Comparison of ENCODE assay signal across 10 cellular contexts in genomic region chr2:20575935-20576597, GRCh38.
DNase-seq lines count a peak whose midpoint lies in the region; ATAC-seq and TF ChIP-seq lines count a peak whose summit lies in the region.
"Had no signal": no experiment of that assay in that cellular context is flagged by ENCODE, and none has a peak within 500 bp of the region (broad histone marks: within the 10 kb centered on the region; RNA-seq: fewer than 3 reads in every experiment).

No MANE protein-coding gene starts in this region.

- no peak for DNase-seq in activated T-cell treated with anti-CD3 and anti-CD28 coated beads, Interleukin-2, amount 50 U/mL, for 4 hours
- no peak for DNase-seq in activated T-cell treated with anti-CD3 and anti-CD28 coated beads, Interleukin-2, amount 50 U/mL, for 1 hour
- no peak for DNase-seq in Peyer's patch
- DNase-seq in endothelial cell (ENCODE audit: low spot score), result no peak
- DNase-seq in spleen, result no peak
- DNase-seq in NCI-H2107 treated with DMSO at 0.1 percent for 48 hours (lab: John Stamatoyannopoulos, UW; ENCODE audit: unreplicated experiment), result no peak
- no peak for DNase-seq in NCI-H1417 treated with DMSO at 0.1 percent for 48 hours (lab: John Stamatoyannopoulos, UW)
- no peak for DNase-seq in SJCRH30
- DNase-seq: EL had no signal

- intact Hi-C loops in spleen (cut with DNase I; ENCODE audit: low total_unique reads), result no loop called here

- TF ChIP-seq POLR2A in Peyer's patch (IDR thresholded peaks at IDR 0.05) (no peak), spleen (IDR thresholded peaks at IDR 0.05) (no peak)

- H3K4me3 ChIP-seq in Peyer's patch, result peak overlapping the region in 1 of 4 donors; percentile 7
- H3K4me3 ChIP-seq in spleen, result peak overlapping the region in 1 of 8 donors; percentile 51
- no peak overlapping the region for H3K4me3 ChIP-seq in SJCRH30
- H3K4me3 ChIP-seq: skin epidermis had no signal

- 87 to 93% (median 90%) methylated on average over 9 of the region's 9 CpGs for WGBS in spleen, 5 donors

- H3K36me3 ChIP-seq in Peyer's patch (no peaks in the 10 kb centered on the region), spleen (no peaks in the 10 kb centered on the region), SJCRH30 (no peaks in the 10 kb centered on the region)

- H3K9me3 Mint-ChIP-seq in activated T-cell treated with anti-CD3 and anti-CD28 coated beads, Interleukin-2, amount 50 U/mL, for 4 hours, result no peaks in the 10 kb centered on the region
- H3K9me3 Mint-ChIP-seq in endothelial cell (ENCODE audit: unreplicated experiment), result no peaks in the 10 kb centered on the region

- H3K9me3 ChIP-seq in Peyer's patch (no peaks in the 10 kb centered on the region), spleen (peaks cover 0 to 2% (median 0%) of the 10 kb centered on the region in 8 donors), SJCRH30 (replicated peaks) (no peaks in the 10 kb centered on the region)

- TF ChIP-seq CTCF in Peyer's patch (IDR thresholded peaks at IDR 0.05), result no peak
- TF ChIP-seq CTCF in endothelial cell (IDR thresholded peaks at IDR 0.05; ENCODE audit: unreplicated experiment), result no peak
- TF ChIP-seq CTCF in spleen (IDR thresholded peaks at IDR 0.05 in 8 of 11, conservative IDR thresholded peaks at IDR 0.05 in 3 of 11), result no peak

- H3K4me1 Mint-ChIP-seq in activated T-cell treated with anti-CD3 and anti-CD28 coated beads, Interleukin-2, amount 50 U/mL, for 4 hours (ENCODE audit: low read depth), result peaks cover 15% of the 10 kb centered on the region
- peaks cover 72% of the 10 kb centered on the region for H3K4me1 Mint-ChIP-seq in endothelial cell (ENCODE audit: unreplicated experiment)

- peak overlapping the region; percentile 58 for H3K27ac Mint-ChIP-seq in endothelial cell (ENCODE audit: unreplicated experiment)

- H3K36me3 Mint-ChIP-seq in activated T-cell treated with anti-CD3 and anti-CD28 coated beads, Interleukin-2, amount 50 U/mL, for 4 hours (ENCODE audit: insufficient read depth), result no peaks in the 10 kb centered on the region
- H3K36me3 Mint-ChIP-seq in endothelial cell (ENCODE audit: low read depth, unreplicated experiment), result no peaks in the 10 kb centered on the region

- peak overlapping the region; percentile 71 for H3K4me3 Mint-ChIP-seq in activated T-cell treated with anti-CD3 and anti-CD28 coated beads, Interleukin-2, amount 50 U/mL, for 4 hours
- H3K4me3 Mint-ChIP-seq in endothelial cell (ENCODE audit: unreplicated experiment), result no peak overlapping the region

- H3K4me1 ChIP-seq in Peyer's patch (peaks cover 0 to 29% (median 10%) of the 10 kb centered on the region in 4 donors), spleen (peaks cover 21 to 62% (median 43%) of the 10 kb centered on the region in 6 donors), SJCRH30 (peaks cover 60% of the 10 kb centered on the region)

- ATAC-seq in activated T-cell treated with anti-CD3 and anti-CD28 coated beads, Interleukin-2, amount 50 U/mL, for 4 hours, result peak in 1 of 2 donors; percentile 11

- H3K27ac ChIP-seq in Peyer's patch, result peak overlapping the region; percentile 14 to 47 (median 33)
- H3K27ac ChIP-seq in spleen, result peak overlapping the region; percentile 21 to 80 (median 57)
- no peak overlapping the region for H3K27ac ChIP-seq in SJCRH30

- no peaks in the 10 kb centered on the region for H3K27me3 Mint-ChIP-seq in activated T-cell treated with anti-CD3 and anti-CD28 coated beads, Interleukin-2, amount 50 U/mL, for 4 hours (ENCODE audit: low read depth)
- peaks cover 8% of the 10 kb centered on the region for H3K27me3 Mint-ChIP-seq in endothelial cell (ENCODE audit: unreplicated experiment)

- H3K27me3 ChIP-seq in Peyer's patch, result no peaks in the 10 kb centered on the region
- H3K27me3 ChIP-seq in spleen (replicated peaks in 1 of 7), result no peaks in the 10 kb centered on the region
- H3K27me3 ChIP-seq in SJCRH30, result no peaks in the 10 kb centered on the region
